ENCODE assay signal across 1 cellular context in the genomic region with DNA sequence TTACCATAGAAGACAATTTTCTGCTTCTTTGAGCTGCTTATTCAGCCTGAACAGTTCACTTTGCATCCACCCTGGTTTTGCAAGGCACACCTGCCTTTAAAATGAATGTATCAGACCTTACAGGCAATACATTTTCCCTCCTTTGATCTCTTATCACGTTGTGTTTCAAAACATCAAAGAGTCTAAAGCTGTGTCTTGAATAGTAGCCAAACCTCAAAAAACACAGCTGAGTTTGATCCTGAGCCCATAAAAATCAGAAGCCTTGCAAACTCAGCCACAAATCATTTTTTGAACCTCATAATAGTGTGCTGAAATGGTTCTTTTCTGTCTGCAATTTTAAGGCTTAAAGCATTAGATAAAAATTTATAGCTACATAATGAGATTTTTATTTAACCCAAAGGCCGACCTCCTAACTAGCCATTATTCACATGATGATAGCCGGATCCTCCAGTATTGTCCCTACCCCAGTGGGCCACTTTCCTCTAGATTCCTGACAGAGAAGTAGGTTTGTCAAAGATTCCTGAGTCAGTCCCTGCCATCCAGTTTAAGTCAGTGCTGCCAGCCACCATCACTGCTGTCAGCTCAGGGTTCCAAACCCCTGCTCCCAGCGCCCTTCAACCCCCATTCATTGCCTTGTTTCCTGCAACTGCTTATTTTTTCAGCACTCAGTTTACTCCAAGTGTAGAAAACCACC.
TF ChIP-seq lines count a peak whose summit lies in the region.

No MANE protein-coding gene starts in this region.

TF ChIP-seq in HepG2, 621 proteins besides CTCF, POLR2A, EP300 and RAD21 (continued from another document and continues in another):
- TF ChIP-seq ISL2 (CRISPR knock-in tag; IDR thresholded peaks at IDR 0.05) (peak; percentile 95), NR2F6 (IDR thresholded peaks at IDR 0.05) (peak; percentile 52; the same call in 1 of the 2 replicates), NR2F6 (CRISPR knock-in tag; IDR thresholded peaks at IDR 0.05) (0 out of 2 replicates have a peak, but pooled peaks have one; percentile 16), CREM (IDR thresholded peaks at IDR 0.05) (peak; percentile 58; the same call in 1 of the 2 replicates), CREM (CRISPR knock-in tag; IDR thresholded peaks at IDR 0.05) (no peak), HMG20A (CRISPR knock-in tag; IDR thresholded peaks at IDR 0.05; ENCODE audit: borderline replicate concordance) (peak; percentile 90), ZFY (CRISPR knock-in tag; IDR thresholded peaks at IDR 0.05) (no peak), GATAD2A (CRISPR knock-in tag; IDR thresholded peaks at IDR 0.05) (peak; percentile 36; the same call in 1 of the 2 replicates), TCF7 (IDR thresholded peaks at IDR 0.05; ENCODE audit: low read depth) (peak; percentile 93), AKAP8 (CRISPR knock-in tag; IDR thresholded peaks at IDR 0.05) (no peak), KDM1A (CRISPR knock-in tag; IDR thresholded peaks at IDR 0.05) (no peak), EEA1 (CRISPR knock-in tag; IDR thresholded peaks at IDR 0.05; ENCODE audit: borderline replicate concordance) (no peak), TCF7L2 (IDR thresholded peaks at IDR 0.05; ENCODE audit: low read depth, low read length) (peak; percentile 93), PCBP2 (optimal IDR thresholded peaks at IDR 0.05; ENCODE audit: low read depth, low read length, poor library complexity, severe bottlenecking) (no peak), HIC2 (CRISPR knock-in tag; IDR thresholded peaks at IDR 0.05; ENCODE audit: low read depth) (no peak), CEBPG (CRISPR knock-in tag; IDR thresholded peaks at IDR 0.05) (peak; percentile 21; the same call in 1 of the 2 replicates), SNAPC4 (CRISPR knock-in tag; IDR thresholded peaks at IDR 0.05) (no peak), RCOR2 (CRISPR knock-in tag; IDR thresholded peaks at IDR 0.05) (0 out of 2 replicates have a peak, but pooled peaks have one; percentile 26), SP2 (CRISPR knock-in tag; IDR thresholded peaks at IDR 0.05) (no peak), SAP130 (CRISPR knock-in tag; IDR thresholded peaks at IDR 0.05; ENCODE audit: low read depth) (peak; percentile 52; the same call in 1 of the 2 replicates), SOX13 (IDR thresholded peaks at IDR 0.05) (0 out of 2 replicates have a peak, but pooled peaks have one; percentile 35), SOX13 (CRISPR knock-in tag; conservative IDR thresholded peaks at IDR 0.05 in 1 of 2, IDR thresholded peaks at IDR 0.05 in 1 of 2) (peak in 1 of 2 experiments; percentile 84; a peak in 2 of 4 replicates), NKX3-1 (CRISPR knock-in tag; IDR thresholded peaks at IDR 0.05) (no peak), NFIC (IDR thresholded peaks at IDR 0.05; ENCODE audit: low read length) (peak; percentile 89)
- TF ChIP-seq, protein P1, sequence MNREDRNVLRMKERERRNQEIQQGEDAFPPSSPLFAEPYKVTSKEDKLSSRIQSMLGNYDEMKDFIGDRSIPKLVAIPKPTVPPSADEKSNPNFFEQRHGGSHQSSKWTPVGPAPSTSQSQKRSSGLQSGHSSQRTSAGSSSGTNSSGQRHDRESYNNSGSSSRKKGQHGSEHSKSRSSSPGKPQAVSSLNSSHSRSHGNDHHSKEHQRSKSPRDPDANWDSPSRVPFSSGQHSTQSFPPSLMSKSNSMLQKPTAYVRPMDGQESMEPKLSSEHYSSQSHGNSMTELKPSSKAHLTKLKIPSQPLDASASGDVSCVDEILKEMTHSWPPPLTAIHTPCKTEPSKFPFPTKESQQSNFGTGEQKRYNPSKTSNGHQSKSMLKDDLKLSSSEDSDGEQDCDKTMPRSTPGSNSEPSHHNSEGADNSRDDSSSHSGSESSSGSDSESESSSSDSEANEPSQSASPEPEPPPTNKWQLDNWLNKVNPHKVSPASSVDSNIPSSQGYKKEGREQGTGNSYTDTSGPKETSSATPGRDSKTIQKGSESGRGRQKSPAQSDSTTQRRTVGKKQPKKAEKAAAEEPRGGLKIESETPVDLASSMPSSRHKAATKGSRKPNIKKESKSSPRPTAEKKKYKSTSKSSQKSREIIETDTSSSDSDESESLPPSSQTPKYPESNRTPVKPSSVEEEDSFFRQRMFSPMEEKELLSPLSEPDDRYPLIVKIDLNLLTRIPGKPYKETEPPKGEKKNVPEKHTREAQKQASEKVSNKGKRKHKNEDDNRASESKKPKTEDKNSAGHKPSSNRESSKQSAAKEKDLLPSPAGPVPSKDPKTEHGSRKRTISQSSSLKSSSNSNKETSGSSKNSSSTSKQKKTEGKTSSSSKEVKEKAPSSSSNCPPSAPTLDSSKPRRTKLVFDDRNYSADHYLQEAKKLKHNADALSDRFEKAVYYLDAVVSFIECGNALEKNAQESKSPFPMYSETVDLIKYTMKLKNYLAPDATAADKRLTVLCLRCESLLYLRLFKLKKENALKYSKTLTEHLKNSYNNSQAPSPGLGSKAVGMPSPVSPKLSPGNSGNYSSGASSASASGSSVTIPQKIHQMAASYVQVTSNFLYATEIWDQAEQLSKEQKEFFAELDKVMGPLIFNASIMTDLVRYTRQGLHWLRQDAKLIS (CRISPR knock-in tag; IDR thresholded peaks at IDR 0.05): no peak
- TF ChIP-seq, protein P2, sequence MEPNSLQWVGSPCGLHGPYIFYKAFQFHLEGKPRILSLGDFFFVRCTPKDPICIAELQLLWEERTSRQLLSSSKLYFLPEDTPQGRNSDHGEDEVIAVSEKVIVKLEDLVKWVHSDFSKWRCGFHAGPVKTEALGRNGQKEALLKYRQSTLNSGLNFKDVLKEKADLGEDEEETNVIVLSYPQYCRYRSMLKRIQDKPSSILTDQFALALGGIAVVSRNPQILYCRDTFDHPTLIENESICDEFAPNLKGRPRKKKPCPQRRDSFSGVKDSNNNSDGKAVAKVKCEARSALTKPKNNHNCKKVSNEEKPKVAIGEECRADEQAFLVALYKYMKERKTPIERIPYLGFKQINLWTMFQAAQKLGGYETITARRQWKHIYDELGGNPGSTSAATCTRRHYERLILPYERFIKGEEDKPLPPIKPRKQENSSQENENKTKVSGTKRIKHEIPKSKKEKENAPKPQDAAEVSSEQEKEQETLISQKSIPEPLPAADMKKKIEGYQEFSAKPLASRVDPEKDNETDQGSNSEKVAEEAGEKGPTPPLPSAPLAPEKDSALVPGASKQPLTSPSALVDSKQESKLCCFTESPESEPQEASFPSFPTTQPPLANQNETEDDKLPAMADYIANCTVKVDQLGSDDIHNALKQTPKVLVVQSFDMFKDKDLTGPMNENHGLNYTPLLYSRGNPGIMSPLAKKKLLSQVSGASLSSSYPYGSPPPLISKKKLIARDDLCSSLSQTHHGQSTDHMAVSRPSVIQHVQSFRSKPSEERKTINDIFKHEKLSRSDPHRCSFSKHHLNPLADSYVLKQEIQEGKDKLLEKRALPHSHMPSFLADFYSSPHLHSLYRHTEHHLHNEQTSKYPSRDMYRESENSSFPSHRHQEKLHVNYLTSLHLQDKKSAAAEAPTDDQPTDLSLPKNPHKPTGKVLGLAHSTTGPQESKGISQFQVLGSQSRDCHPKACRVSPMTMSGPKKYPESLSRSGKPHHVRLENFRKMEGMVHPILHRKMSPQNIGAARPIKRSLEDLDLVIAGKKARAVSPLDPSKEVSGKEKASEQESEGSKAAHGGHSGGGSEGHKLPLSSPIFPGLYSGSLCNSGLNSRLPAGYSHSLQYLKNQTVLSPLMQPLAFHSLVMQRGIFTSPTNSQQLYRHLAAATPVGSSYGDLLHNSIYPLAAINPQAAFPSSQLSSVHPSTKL (CRISPR knock-in tag; IDR thresholded peaks at IDR 0.05): peak; percentile 75
- TF ChIP-seq, protein P3, sequence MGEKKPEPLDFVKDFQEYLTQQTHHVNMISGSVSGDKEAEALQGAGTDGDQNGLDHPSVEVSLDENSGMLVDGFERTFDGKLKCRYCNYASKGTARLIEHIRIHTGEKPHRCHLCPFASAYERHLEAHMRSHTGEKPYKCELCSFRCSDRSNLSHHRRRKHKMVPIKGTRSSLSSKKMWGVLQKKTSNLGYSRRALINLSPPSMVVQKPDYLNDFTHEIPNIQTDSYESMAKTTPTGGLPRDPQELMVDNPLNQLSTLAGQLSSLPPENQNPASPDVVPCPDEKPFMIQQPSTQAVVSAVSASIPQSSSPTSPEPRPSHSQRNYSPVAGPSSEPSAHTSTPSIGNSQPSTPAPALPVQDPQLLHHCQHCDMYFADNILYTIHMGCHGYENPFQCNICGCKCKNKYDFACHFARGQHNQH (CRISPR knock-in tag; IDR thresholded peaks at IDR 0.05): peak; percentile 23; the same call in 1 of the 2 replicates
- TF ChIP-seq, protein P4, sequence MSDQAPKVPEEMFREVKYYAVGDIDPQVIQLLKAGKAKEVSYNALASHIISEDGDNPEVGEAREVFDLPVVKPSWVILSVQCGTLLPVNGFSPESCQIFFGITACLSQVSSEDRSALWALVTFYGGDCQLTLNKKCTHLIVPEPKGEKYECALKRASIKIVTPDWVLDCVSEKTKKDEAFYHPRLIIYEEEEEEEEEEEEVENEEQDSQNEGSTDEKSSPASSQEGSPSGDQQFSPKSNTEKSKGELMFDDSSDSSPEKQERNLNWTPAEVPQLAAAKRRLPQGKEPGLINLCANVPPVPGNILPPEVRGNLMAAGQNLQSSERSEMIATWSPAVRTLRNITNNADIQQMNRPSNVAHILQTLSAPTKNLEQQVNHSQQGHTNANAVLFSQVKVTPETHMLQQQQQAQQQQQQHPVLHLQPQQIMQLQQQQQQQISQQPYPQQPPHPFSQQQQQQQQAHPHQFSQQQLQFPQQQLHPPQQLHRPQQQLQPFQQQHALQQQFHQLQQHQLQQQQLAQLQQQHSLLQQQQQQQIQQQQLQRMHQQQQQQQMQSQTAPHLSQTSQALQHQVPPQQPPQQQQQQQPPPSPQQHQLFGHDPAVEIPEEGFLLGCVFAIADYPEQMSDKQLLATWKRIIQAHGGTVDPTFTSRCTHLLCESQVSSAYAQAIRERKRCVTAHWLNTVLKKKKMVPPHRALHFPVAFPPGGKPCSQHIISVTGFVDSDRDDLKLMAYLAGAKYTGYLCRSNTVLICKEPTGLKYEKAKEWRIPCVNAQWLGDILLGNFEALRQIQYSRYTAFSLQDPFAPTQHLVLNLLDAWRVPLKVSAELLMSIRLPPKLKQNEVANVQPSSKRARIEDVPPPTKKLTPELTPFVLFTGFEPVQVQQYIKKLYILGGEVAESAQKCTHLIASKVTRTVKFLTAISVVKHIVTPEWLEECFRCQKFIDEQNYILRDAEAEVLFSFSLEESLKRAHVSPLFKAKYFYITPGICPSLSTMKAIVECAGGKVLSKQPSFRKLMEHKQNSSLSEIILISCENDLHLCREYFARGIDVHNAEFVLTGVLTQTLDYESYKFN (CRISPR knock-in tag; conservative IDR thresholded peaks at IDR 0.05): no peak
- TF ChIP-seq, protein P5, sequence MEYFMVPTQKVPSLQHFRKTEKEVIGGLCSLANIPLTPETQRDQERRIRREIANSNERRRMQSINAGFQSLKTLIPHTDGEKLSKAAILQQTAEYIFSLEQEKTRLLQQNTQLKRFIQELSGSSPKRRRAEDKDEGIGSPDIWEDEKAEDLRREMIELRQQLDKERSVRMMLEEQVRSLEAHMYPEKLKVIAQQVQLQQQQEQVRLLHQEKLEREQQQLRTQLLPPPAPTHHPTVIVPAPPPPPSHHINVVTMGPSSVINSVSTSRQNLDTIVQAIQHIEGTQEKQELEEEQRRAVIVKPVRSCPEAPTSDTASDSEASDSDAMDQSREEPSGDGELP (IDR thresholded peaks at IDR 0.05; ENCODE audit: borderline replicate concordance, low read depth): peak; percentile 88; the same call in 1 of the 2 replicates
- TF ChIP-seq, protein P6, sequence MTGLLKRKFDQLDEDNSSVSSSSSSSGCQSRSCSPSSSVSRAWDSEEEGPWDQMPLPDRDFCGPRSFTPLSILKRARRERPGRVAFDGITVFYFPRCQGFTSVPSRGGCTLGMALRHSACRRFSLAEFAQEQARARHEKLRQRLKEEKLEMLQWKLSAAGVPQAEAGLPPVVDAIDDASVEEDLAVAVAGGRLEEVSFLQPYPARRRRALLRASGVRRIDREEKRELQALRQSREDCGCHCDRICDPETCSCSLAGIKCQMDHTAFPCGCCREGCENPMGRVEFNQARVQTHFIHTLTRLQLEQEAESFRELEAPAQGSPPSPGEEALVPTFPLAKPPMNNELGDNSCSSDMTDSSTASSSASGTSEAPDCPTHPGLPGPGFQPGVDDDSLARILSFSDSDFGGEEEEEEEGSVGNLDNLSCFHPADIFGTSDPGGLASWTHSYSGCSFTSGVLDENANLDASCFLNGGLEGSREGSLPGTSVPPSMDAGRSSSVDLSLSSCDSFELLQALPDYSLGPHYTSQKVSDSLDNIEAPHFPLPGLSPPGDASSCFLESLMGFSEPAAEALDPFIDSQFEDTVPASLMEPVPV (CRISPR knock-in tag; IDR thresholded peaks at IDR 0.05): no peak
